ENCODE assay signal across 8 cellular contexts in genomic region chr9:75001719-75002421, GRCh38. TPM values are rescaled to one million over a fixed set of nuclear protein-coding genes. Genes with fewer than 3 reads are reported as not detected.
DNase-seq lines count a peak whose midpoint lies in the region; FAIRE-seq and TF ChIP-seq lines count a peak whose summit lies in the region.

No MANE protein-coding gene starts in this region.

- CTCF ChIA-PET in endothelial cell of umbilical vein (lab: Charles Lee): interaction anchor here (0.7 to 5.3 kb wide), 2 partner anchors 51 to 227 kb away, joined by 4 to 127 read pairs; no protein-coding TSS in a partner anchor

- dilution Hi-C loops in endothelial cell of umbilical vein (cut with MboI; ENCODE audit: extremely low pct_ligation_motif_present, low sequenced_read_pairs): no loop called here

- no peaks in the 10 kb centered on the region for H3K9me1 ChIP-seq in endothelial cell of umbilical vein (replicated peaks; ENCODE audit: control insufficient read depth, extremely low read depth, insufficient read depth, low read length)

- no peak overlapping the region for H3K27ac ChIP-seq in ACC112 (ENCODE audit: low read depth, low read length)
- no peak overlapping the region for H3K27ac ChIP-seq in MM.1S (ENCODE audit: low read length)
- H3K27ac ChIP-seq in endothelial cell of umbilical vein (ENCODE audit: insufficient read depth, low read depth, low read length): peak overlapping the region; percentile 18

- intact Hi-C loops in endothelial cell of umbilical vein (cut with micrococcal nuclease): loop anchor here (1.0 to 5.0 kb wide), 4 partner anchors 50 to 225 kb away; partner anchors contain the start of gene C9orf40

- no TSS peak for BruUV-seq in endothelial cell of umbilical vein (replicated peaks; lab: Mats Ljungman, UMichigan)

- TF ChIP-seq CTCF in GM12872 (IDR thresholded peaks at IDR 0.05; ENCODE audit: insufficient read depth, low read depth, low read length): peak; percentile 67
- TF ChIP-seq CTCF in HFF-Myc (IDR thresholded peaks at IDR 0.05; ENCODE audit: low read depth, low read length, missing control alignments): peak; percentile 59
- peak; percentile 70 for TF ChIP-seq CTCF in MM.1S (IDR thresholded peaks at IDR 0.05; ENCODE audit: low read length)
- TF ChIP-seq CTCF in endothelial cell of umbilical vein (IDR thresholded peaks at IDR 0.05; ENCODE audit: extremely low read depth in 1 of 2, insufficient read depth in 1 of 2, low read depth in 1 of 2, low read length in 2 of 2): peak; percentile 53 to 56

- no peak overlapping the region for H3K9ac ChIP-seq in MM.1S (ENCODE audit: low read length)
- H3K9ac ChIP-seq in endothelial cell of umbilical vein (replicated peaks; ENCODE audit: extremely low read depth, insufficient read depth, low read length): no peak overlapping the region

- H2AFZ ChIP-seq in ACC112 (ENCODE audit: low read length, unreplicated experiment): peak overlapping the region; percentile 77
- no peak overlapping the region for H2AFZ ChIP-seq in MM.1S (ENCODE audit: low read length)
- peak overlapping the region; percentile 92 for H2AFZ ChIP-seq in endothelial cell of umbilical vein (ENCODE audit: low read depth, low read length)

- H3F3A ChIP-seq in MM.1S (ENCODE audit: insufficient read depth, low read length): peaks cover 14% of the 10 kb centered on the region

- H3K4me2 ChIP-seq in MM.1S (ENCODE audit: low read depth, low read length) (no peak overlapping the region), endothelial cell of umbilical vein (ENCODE audit: insufficient read depth, low read length) (peak overlapping the region; percentile 11)

- H3K79me2 ChIP-seq in ACC112 (ENCODE audit: control insufficient read depth, insufficient read depth, low read length, unreplicated experiment): no peaks in the 10 kb centered on the region
- no peaks in the 10 kb centered on the region for H3K79me2 ChIP-seq in MM.1S (ENCODE audit: low read length)
- H3K79me2 ChIP-seq in endothelial cell of umbilical vein (ENCODE audit: control insufficient read depth, insufficient read depth, low read length): no peaks in the 10 kb centered on the region

- H3K36me3 ChIP-seq in ACC112 (ENCODE audit: insufficient read depth, low read length) (no peaks in the 10 kb centered on the region), MM.1S (replicated peaks; ENCODE audit: insufficient read depth, low read length) (no peaks in the 10 kb centered on the region), endothelial cell of umbilical vein (ENCODE audit: control insufficient read depth in 2 of 2, extremely low read depth in 1 of 2, insufficient read depth in 2 of 2, low read length in 2 of 2) (no peaks in the 10 kb centered on the region)

- H4K20me1 ChIP-seq in MM.1S (ENCODE audit: insufficient read depth, low read length) (no peaks in the 10 kb centered on the region), endothelial cell of umbilical vein (replicated peaks; ENCODE audit: control insufficient read depth, extremely low read depth, insufficient read depth, low read length) (no peaks in the 10 kb centered on the region)

- H3K4me1 ChIP-seq in ACC112 (ENCODE audit: control insufficient read depth, insufficient read depth, low read length, unreplicated experiment): no peaks in the 10 kb centered on the region
- H3K4me1 ChIP-seq in MM.1S (ENCODE audit: low read length): peaks cover 25% of the 10 kb centered on the region
- H3K4me1 ChIP-seq in endothelial cell of umbilical vein (ENCODE audit: control insufficient read depth, extremely low read depth, insufficient read depth, low read length): peaks cover 2% of the 10 kb centered on the region

- no peaks in the 10 kb centered on the region for H3K9me2 ChIP-seq in MM.1S (replicated peaks; ENCODE audit: insufficient read depth, low read length)

- POLR2A ChIA-PET in endothelial cell of umbilical vein (lab: Charles Lee): no interaction called here

- DNase-seq in HFF-Myc (ENCODE audit: extremely low read depth, low read depth) (peak; percentile 80), MM.1S (peak; percentile 86), SIG-M5 treated with dmso at 0.1 percent for 504 hours (lab: John Stamatoyannopoulos, UW; ENCODE audit: unreplicated experiment) (peak; percentile 57), endothelial cell of umbilical vein (ENCODE audit: low read depth, low spot score) (peak; percentile 82), middle frontal gyrus (ENCODE audit: extremely low spot score, low spot score) (peak; percentile 69), NK-92 (lab: John Stamatoyannopoulos, UW; ENCODE audit: unreplicated experiment) (no peak)

- peak; percentile 80 for FAIRE-seq in endothelial cell of umbilical vein (lab: Jason Lieb, UNC)

- H3K4me3 ChIP-seq in ACC112 (ENCODE audit: low read depth, low read length) (no peak overlapping the region), HFF-Myc (replicated peaks; ENCODE audit: low read depth, low read length) (no peak overlapping the region), MM.1S (ENCODE audit: low read length) (no peak overlapping the region), endothelial cell of umbilical vein (replicated peaks in 1 of 3; ENCODE audit: insufficient read depth in 1 of 3, low read depth in 1 of 3, low read length in 3 of 3) (no peak overlapping the region)

- H3K27me3 ChIP-seq in ACC112 (ENCODE audit: insufficient read depth, low read length) (no peaks in the 10 kb centered on the region), MM.1S (replicated peaks; ENCODE audit: insufficient read depth, low read length) (no peaks in the 10 kb centered on the region), endothelial cell of umbilical vein (ENCODE audit: control insufficient read depth in 2 of 2, insufficient read depth in 2 of 2, low read length in 2 of 2) (no peaks in the 10 kb centered on the region)

- no peak for TF ChIP-seq POLR2A in endothelial cell of umbilical vein (IDR thresholded peaks at IDR 0.05; ENCODE audit: low read depth, low read length)

- no peaks in the 10 kb centered on the region for H3K9me3 ChIP-seq in MM.1S (replicated peaks; ENCODE audit: insufficient read depth, low read length)
- no peaks in the 10 kb centered on the region for H3K9me3 ChIP-seq in endothelial cell of umbilical vein (replicated peaks; ENCODE audit: control insufficient read depth, insufficient read depth, low read length)

TF ChIP-seq in endothelial cell of umbilical vein, 7 proteins besides CTCF, POLR2A, EP300 and RAD21:
- TF ChIP-seq FOS (IDR thresholded peaks at IDR 0.05; ENCODE audit: borderline replicate concordance, insufficient read depth, low read length) (no peak), GATA2 (IDR thresholded peaks at IDR 0.05; ENCODE audit: insufficient read depth, insufficient read length, low read depth, low read length) (no peak), EZH2 (IDR thresholded peaks at IDR 0.05; ENCODE audit: borderline replicate concordance, low read depth, low read length, severe bottlenecking) (no peak), JUN (IDR thresholded peaks at IDR 0.05; ENCODE audit: borderline replicate concordance, insufficient read depth, insufficient read length, low read depth) (no peak), MAX (IDR thresholded peaks at IDR 0.05; ENCODE audit: insufficient read depth, insufficient read length) (no peak), POLR2AphosphoS5 (IDR thresholded peaks at IDR 0.05; ENCODE audit: insufficient read depth, low read depth, low read length) (no peak), MYC (IDR thresholded peaks at IDR 0.05; ENCODE audit: low read depth, low read length) (no peak)

RNA-seq across cellular contexts. Expression of gene CARNMT1, which starts 26.2 kb away (rescaled TPM):
- 15.0 and 19.6 TPM in 2 replicates for total RNA-seq in endothelial cell of umbilical vein
- 3.5 and 3.7 TPM in 2 replicates for polyA plus RNA-seq in endothelial cell of umbilical vein
- 3.2 and 3.6 TPM in 2 replicates for polyA plus RNA-seq in endothelial cell of umbilical vein (2011; cell fraction: cytosol; rRNA removed)
- 2.9 and 4.7 TPM in 2 replicates for polyA plus RNA-seq in endothelial cell of umbilical vein (2011; cell fraction: nucleus; rRNA removed)
- 10.1 and 12.6 TPM in 2 replicates for polyA plus RNA-seq in endothelial cell of umbilical vein (2012)
- polyA minus RNA-seq in endothelial cell of umbilical vein: 5.2 and 6.8 TPM in 2 replicates
- polyA minus RNA-seq in endothelial cell of umbilical vein (2011; cell fraction: cytosol; rRNA and poly(A)+ RNA removed): 8.7 TPM
- polyA minus RNA-seq in endothelial cell of umbilical vein (2011; cell fraction: nucleus; rRNA and poly(A)+ RNA removed): 5.8 and 6.5 TPM in 2 replicates

RNA-seq across cellular contexts. Expression of gene C9orf40, which starts 49.2 kb away (rescaled TPM):
- 5.1 and 7.5 TPM in 2 replicates for total RNA-seq in endothelial cell of umbilical vein
- polyA plus RNA-seq in endothelial cell of umbilical vein: 2.1 and 2.2 TPM in 2 replicates
- polyA plus RNA-seq in endothelial cell of umbilical vein (2011; cell fraction: cytosol; rRNA removed): 1.5 TPM in 2 replicates
- 0.60 and 1.5 TPM in 2 replicates for polyA plus RNA-seq in endothelial cell of umbilical vein (2011; cell fraction: nucleus; rRNA removed)
- 3.8 and 4.6 TPM in 2 replicates for polyA plus RNA-seq in endothelial cell of umbilical vein (2012)
- 0.85 and 1.2 TPM in 2 replicates for polyA minus RNA-seq in endothelial cell of umbilical vein
- 17.9 TPM for polyA minus RNA-seq in endothelial cell of umbilical vein (2011; cell fraction: cytosol; rRNA and poly(A)+ RNA removed)
- polyA minus RNA-seq in endothelial cell of umbilical vein (2011; cell fraction: nucleus; rRNA and poly(A)+ RNA removed): 0.38 and 0.53 TPM in 2 replicates
